ENCODE assay signal across 8 cellular contexts in genomic region chr7:47979832-47980181, GRCh38. TPM values are rescaled to one million over a fixed set of nuclear protein-coding genes. Genes with fewer than 3 reads are reported as not detected.
DNase-seq lines count a peak whose midpoint lies in the region; ATAC-seq and TF ChIP-seq lines count a peak whose summit lies in the region.

No MANE protein-coding gene starts in this region.

- H3K9me3 Mint-ChIP-seq in CD8-positive, alpha-beta memory T cell = no peaks in the 10 kb centered on the region
- H3K9me3 Mint-ChIP-seq in endothelial cell (ENCODE audit: unreplicated experiment) (no peaks in the 10 kb centered on the region), osteocyte (ENCODE audit: unreplicated experiment) (no peaks in the 10 kb centered on the region)

- TF ChIP-seq CTCF in PC-3 (conservative IDR thresholded peaks at IDR 0.05; ENCODE audit: low read depth, low read length) = no peak
- no peak for TF ChIP-seq CTCF in endothelial cell (IDR thresholded peaks at IDR 0.05; ENCODE audit: unreplicated experiment)
- TF ChIP-seq CTCF in osteocyte (IDR thresholded peaks at IDR 0.05) = no peak

- peaks cover 28% of the 10 kb centered on the region for H3K36me3 ChIP-seq in CD8-positive, alpha-beta memory T cell (ENCODE audit: insufficient read depth, low read length)
- H3K36me3 ChIP-seq in PC-3 (ENCODE audit: low read depth, low read length) = peaks cover 22% of the 10 kb centered on the region; the same call in 1 of the 2 replicates

- H3K27me3 Mint-ChIP-seq in CD8-positive, alpha-beta memory T cell = no peaks in the 10 kb centered on the region
- H3K27me3 Mint-ChIP-seq in endothelial cell (ENCODE audit: unreplicated experiment) = no peaks in the 10 kb centered on the region
- H3K27me3 Mint-ChIP-seq in osteocyte (ENCODE audit: unreplicated experiment) = no peaks in the 10 kb centered on the region

- no peaks in the 10 kb centered on the region for H4K20me1 ChIP-seq in PC-3 (ENCODE audit: low read length)

- peak overlapping the region; percentile 88 to 99 (median 94) for H3K4me3 Mint-ChIP-seq in CD8-positive, alpha-beta memory T cell
- H3K4me3 Mint-ChIP-seq in endothelial cell (ENCODE audit: unreplicated experiment) = peak overlapping the region; percentile 98
- peak overlapping the region; percentile 89 for H3K4me3 Mint-ChIP-seq in osteocyte (ENCODE audit: unreplicated experiment)

- POLR2A ChIA-PET in CD8-positive, alpha-beta memory T cell (lab: Charles Lee) = no interaction called here
- POLR2A ChIA-PET in PC-3 (lab: Charles Lee; ENCODE audit: unreplicated experiment) = interaction anchor here (0.6 kb wide), 1 partner anchor 14 kb away, joined by 4 read pairs; no protein-coding TSS in a partner anchor

- peak overlapping the region; percentile 85; the same call in 1 of the 2 replicates for H3K9ac ChIP-seq in PC-3 (ENCODE audit: low read length)

- peaks cover 19 to 36% (median 32%) of the 10 kb centered on the region in 3 donors for H3K4me1 Mint-ChIP-seq in CD8-positive, alpha-beta memory T cell
- H3K4me1 Mint-ChIP-seq in endothelial cell (ENCODE audit: unreplicated experiment) = peaks cover 11% of the 10 kb centered on the region
- peaks cover 15% of the 10 kb centered on the region for H3K4me1 Mint-ChIP-seq in osteocyte (ENCODE audit: unreplicated experiment)

- no peak for DNase-seq in CD8-positive, alpha-beta memory T cell
- DNase-seq in PC-3 = no peak
- DNase-seq in endothelial cell (ENCODE audit: low spot score) = no peak
- DNase-seq in osteocyte (ENCODE audit: extremely low spot score, unreplicated experiment) = no peak
- DNase-seq in occipital lobe (lab: John Stamatoyannopoulos, UW) = no peak

- peak overlapping the region; percentile 66; the same call in 1 of the 2 replicates for H2AFZ ChIP-seq in PC-3 (ENCODE audit: low read length)

- H3K27me3 ChIP-seq in CD8-positive, alpha-beta memory T cell (ENCODE audit: insufficient read depth, low read length, poor library complexity, severe bottlenecking) = no peaks in the 10 kb centered on the region
- no peaks in the 10 kb centered on the region for H3K27me3 ChIP-seq in PC-3 (ENCODE audit: low read length)

- no TSS peak for BruUV-seq in PC-3 (replicated peaks; lab: Mats Ljungman, UMichigan)

- H3F3A ChIP-seq in PC-3 (ENCODE audit: low read length, unreplicated experiment) = no peaks in the 10 kb centered on the region

- H3K4me2 ChIP-seq in PC-3 (ENCODE audit: low read length) = peak overlapping the region; percentile 99

- peaks cover 12% of the 10 kb centered on the region for H3K4me1 ChIP-seq in CD8-positive, alpha-beta memory T cell (ENCODE audit: insufficient read depth, low read length)
- H3K4me1 ChIP-seq in PC-3 (ENCODE audit: insufficient read depth, low read length) = peaks cover 10% of the 10 kb centered on the region

- H3K79me2 ChIP-seq in PC-3 (ENCODE audit: low read length) = peaks cover 20% of the 10 kb centered on the region

- intact Hi-C loops in PC-3 (cut with micrococcal nuclease) = loop anchor here (2.0 kb wide), 2 partner anchors 55 to 109 kb away; partner anchors contain the start of genes C7orf57 and UPP1

- H3K9me2 ChIP-seq in PC-3 (replicated peaks; ENCODE audit: low read length) = no peaks in the 10 kb centered on the region

- H3K36me3 Mint-ChIP-seq in CD8-positive, alpha-beta memory T cell = peaks cover 4 to 43% (median 8%) of the 10 kb centered on the region in 3 donors
- peaks cover 14% of the 10 kb centered on the region for H3K36me3 Mint-ChIP-seq in endothelial cell (ENCODE audit: low read depth, unreplicated experiment)
- peaks cover 15% of the 10 kb centered on the region for H3K36me3 Mint-ChIP-seq in osteocyte (ENCODE audit: unreplicated experiment)

- peak overlapping the region; percentile 52 for H3K4me3 ChIP-seq in CD8-positive, alpha-beta memory T cell (ENCODE audit: low read length)
- H3K4me3 ChIP-seq in PC-3 (ENCODE audit: low read length) = peak overlapping the region; percentile 90

- no peaks in the 10 kb centered on the region for H3K9me3 ChIP-seq in CD8-positive, alpha-beta memory T cell (ENCODE audit: low read length)
- no peaks in the 10 kb centered on the region for H3K9me3 ChIP-seq in PC-3 (ENCODE audit: low read length)

- peak overlapping the region; percentile 86 to 100 (median 98) for H3K27ac Mint-ChIP-seq in CD8-positive, alpha-beta memory T cell
- peak overlapping the region; percentile 97 for H3K27ac Mint-ChIP-seq in endothelial cell (ENCODE audit: unreplicated experiment)
- peak overlapping the region; percentile 96 for H3K27ac Mint-ChIP-seq in osteocyte (ENCODE audit: unreplicated experiment)

- peak overlapping the region; percentile 86 for H3K27ac ChIP-seq in CD8-positive, alpha-beta memory T cell (ENCODE audit: low read depth, low read length)
- H3K27ac ChIP-seq in PC-3 (ENCODE audit: low read length) = no peak overlapping the region

- ATAC-seq in PC-3 = no peak
- no peak for ATAC-seq in GM21367 (IDR thresholded peaks at IDR 0.05; ENCODE audit: unreplicated experiment)
- ATAC-seq in HG02938 (IDR thresholded peaks at IDR 0.05; ENCODE audit: unreplicated experiment) = no peak
- no peak for ATAC-seq in HG03342 (IDR thresholded peaks at IDR 0.05; ENCODE audit: unreplicated experiment)

- CTCF ChIA-PET in CD8-positive, alpha-beta memory T cell (lab: Charles Lee) = interaction anchor here (0.6 to 1.6 kb wide), 2 partner anchors 12 to 108 kb away, joined by 3 to 6 read pairs; no protein-coding TSS in a partner anchor
- CTCF ChIA-PET in PC-3 (lab: Charles Lee) = no interaction called here

RNA-seq across cellular contexts. Expression of gene HUS1, which starts 0.4 kb away (rescaled TPM):
- total RNA-seq in CD8-positive, alpha-beta memory T cell = 10 to 100 TPM; 64.9 to 65.0 TPM
- 35.0 TPM for polyA plus RNA-seq in CD8-positive, alpha-beta memory T cell
- 15.3 and 23.2 TPM in 2 replicates for total RNA-seq in PC-3 (2014; rRNA removed)
- total RNA-seq in endothelial cell (ENCODE audit: unreplicated experiment) = 27.4 TPM
- 28.8 and 33.9 TPM in 2 replicates for total RNA-seq in osteocyte
- 21.1 TPM for total RNA-seq in occipital lobe

RNA-seq across cellular contexts. Expression of gene PKD1L1, which starts 31.5 kb away (rescaled TPM):
- under 1 TPM; 0.18 TPM for total RNA-seq in CD8-positive, alpha-beta memory T cell
- 0.02 TPM for polyA plus RNA-seq in CD8-positive, alpha-beta memory T cell
- total RNA-seq in PC-3 (2014; rRNA removed) (0.04 and 0.17 TPM in 2 replicates), endothelial cell (ENCODE audit: unreplicated experiment) (4.8 TPM), osteocyte (0.05 and 0.13 TPM in 2 replicates), occipital lobe (0.62 TPM)

RNA-seq across cellular contexts. Expression of gene SUN3, which starts 49.1 kb away (rescaled TPM):
- total RNA-seq in CD8-positive, alpha-beta memory T cell = not detected
- not detected for polyA plus RNA-seq in CD8-positive, alpha-beta memory T cell
- total RNA-seq in PC-3 (2014; rRNA removed) (not detected in 2 replicates), endothelial cell (ENCODE audit: unreplicated experiment) (not detected), osteocyte (not detected in 2 replicates), occipital lobe (not detected)

RNA-seq across cellular contexts. Expression of gene C7orf57, which starts 55.5 kb away (rescaled TPM):
- under 1 TPM; 0.66 to 0.92 TPM for total RNA-seq in CD8-positive, alpha-beta memory T cell
- not detected for polyA plus RNA-seq in CD8-positive, alpha-beta memory T cell
- total RNA-seq in PC-3 (2014; rRNA removed) = 0.15 TPM in 1 of 2 replicates, not detected in the other
- total RNA-seq in endothelial cell (ENCODE audit: unreplicated experiment) = not detected
- not detected in 2 replicates for total RNA-seq in osteocyte
- 0.78 TPM for total RNA-seq in occipital lobe
